In genomic region chr19:29624489-29625210, GRCh38 we compare ENCODE assay signal across 20 cellular contexts. TPM values are rescaled to one million over a fixed set of nuclear protein-coding genes. Genes with fewer than 3 reads are reported as not detected.
DNase-seq lines count a peak whose midpoint lies in the region; ATAC-seq and TF ChIP-seq lines count a peak whose summit lies in the region.
"Had no signal": no experiment of that assay in that cellular context is flagged by ENCODE, and none has a peak within 500 bp of the region (broad histone marks: within the 10 kb centered on the region; RNA-seq: fewer than 3 reads in every experiment).

No MANE protein-coding gene starts in this region.

- TF ChIP-seq POLR2A in Peyer's patch (IDR thresholded peaks at IDR 0.05) (no peak), stomach (IDR thresholded peaks at IDR 0.05) (no peak), upper lobe of left lung (IDR thresholded peaks at IDR 0.05) (no peak)

- H3K9me3 Mint-ChIP-seq in activated naive CD8-positive, alpha-beta T cell (ENCODE audit: low read depth) = no peaks in the 10 kb centered on the region
- no peaks in the 10 kb centered on the region for H3K9me3 Mint-ChIP-seq in activated naive CD8-positive, alpha-beta T cell treated with anti-CD3 and anti-CD28 coated beads for 36 hours
- H3K9me3 Mint-ChIP-seq: memory B cell had no signal

- no peaks in the 10 kb centered on the region for H3K36me3 Mint-ChIP-seq in activated naive CD8-positive, alpha-beta T cell
- H3K36me3 Mint-ChIP-seq in activated naive CD8-positive, alpha-beta T cell treated with anti-CD3 and anti-CD28 coated beads for 36 hours = no peaks in the 10 kb centered on the region
- H3K36me3 Mint-ChIP-seq: memory B cell had no signal

- TF ChIP-seq CTCF in Peyer's patch (IDR thresholded peaks at IDR 0.05) = no peak
- TF ChIP-seq CTCF in fibroblast of mammary gland (conservative IDR thresholded peaks at IDR 0.05; ENCODE audit: control insufficient read depth, insufficient read depth, low read depth, low read length) = no peak
- no peak for TF ChIP-seq CTCF in stomach (IDR thresholded peaks at IDR 0.05)
- TF ChIP-seq CTCF in upper lobe of left lung (IDR thresholded peaks at IDR 0.05) = no peak

- TF ChIP-seq EP300 in stomach (IDR thresholded peaks at IDR 0.05) = no peak
- TF ChIP-seq EP300 in upper lobe of left lung (IDR thresholded peaks at IDR 0.05) = no peak

- H3K27ac Mint-ChIP-seq in activated naive CD8-positive, alpha-beta T cell = peak overlapping the region; percentile 28
- H3K27ac Mint-ChIP-seq in activated naive CD8-positive, alpha-beta T cell treated with anti-CD3 and anti-CD28 coated beads for 36 hours = no peak overlapping the region
- H3K27ac Mint-ChIP-seq: memory B cell had no signal

- H3K4me3 Mint-ChIP-seq in activated naive CD8-positive, alpha-beta T cell = no peak overlapping the region
- no peak overlapping the region for H3K4me3 Mint-ChIP-seq in activated naive CD8-positive, alpha-beta T cell treated with anti-CD3 and anti-CD28 coated beads for 36 hours
- H3K4me3 Mint-ChIP-seq: memory B cell had no signal

- H3K27me3 Mint-ChIP-seq in activated naive CD8-positive, alpha-beta T cell = no peaks in the 10 kb centered on the region
- no peaks in the 10 kb centered on the region for H3K27me3 Mint-ChIP-seq in activated naive CD8-positive, alpha-beta T cell treated with anti-CD3 and anti-CD28 coated beads for 36 hours

- H3K27ac ChIP-seq in Peyer's patch (peak overlapping the region in 3 of 4 donors; percentile 22 to 45 (median 25)), stomach (peak overlapping the region in 4 of 5 donors; percentile 7 to 52 (median 40)), upper lobe of left lung (peak overlapping the region in 1 of 4 donors; percentile 43)
- H3K27ac ChIP-seq: parathyroid adenoma, VCaP had no signal

- H3K27me3 ChIP-seq in Peyer's patch (no peaks in the 10 kb centered on the region), stomach (peaks cover 0 to 18% (median 0%) of the 10 kb centered on the region in 3 donors), upper lobe of left lung (no peaks in the 10 kb centered on the region)

- H3K36me3 ChIP-seq in Peyer's patch (no peaks in the 10 kb centered on the region), stomach (no peaks in the 10 kb centered on the region), upper lobe of left lung (no peaks in the 10 kb centered on the region)

- H3K4me1 Mint-ChIP-seq in activated naive CD8-positive, alpha-beta T cell (ENCODE audit: low read depth) = peaks cover 46% of the 10 kb centered on the region
- peaks cover 45% of the 10 kb centered on the region for H3K4me1 Mint-ChIP-seq in activated naive CD8-positive, alpha-beta T cell treated with anti-CD3 and anti-CD28 coated beads for 36 hours

- WGBS in stomach, 5 donors = 58 to 74% (median 59%) methylated on average over 6 of the region's 6 CpGs
- WGBS in upper lobe of left lung, 2 donors = 67 to 72% methylated on average over 6 of the region's 6 CpGs

- no peak for ATAC-seq in upper lobe of left lung (ENCODE audit: low FRiP score in 2 of 2)
- ATAC-seq in HG03442 (IDR thresholded peaks at IDR 0.05; ENCODE audit: unreplicated experiment) = no peak

- intact Hi-C loops in stomach (cut with DNase I; ENCODE audit: low total_unique reads) = no loop called here

- H3K9me3 ChIP-seq in Peyer's patch (no peaks in the 10 kb centered on the region), stomach (no peaks in the 10 kb centered on the region), upper lobe of left lung (no peaks in the 10 kb centered on the region)

- no peaks in the 10 kb centered on the region for H3K4me1 ChIP-seq in Peyer's patch
- H3K4me1 ChIP-seq in stomach = peaks cover 0 to 9% (median 3%) of the 10 kb centered on the region in 4 donors
- no peaks in the 10 kb centered on the region for H3K4me1 ChIP-seq in upper lobe of left lung
- H3K4me1 ChIP-seq: parathyroid adenoma had no signal

- H3K4me3 ChIP-seq in Peyer's patch = no peak overlapping the region
- no peak overlapping the region for H3K4me3 ChIP-seq in fibroblast of mammary gland (ENCODE audit: control insufficient read depth, low read depth, low read length)
- no peak overlapping the region for H3K4me3 ChIP-seq in stomach
- H3K4me3 ChIP-seq in upper lobe of left lung = no peak overlapping the region

- DNase-seq in activated naive CD8-positive, alpha-beta T cell treated with anti-CD3 and anti-CD28 coated beads for 36 hours = no peak
- DNase-seq in Peyer's patch (peak in 1 of 3 donors; percentile 7), fibroblast of mammary gland (ENCODE audit: low read depth) (peak; percentile 11), stomach (no peak), NCI-H82 treated with DMSO at 0.1 percent for 48 hours (lab: John Stamatoyannopoulos, UW; ENCODE audit: unreplicated experiment) (no peak), upper lobe of left lung (no peak)
- DNase-seq: C1 segment of cervical spinal cord; caudate nucleus; erythroblast; GF-D8; hippocampal formation; NCI-H1436 treated with DMSO at 0.1 percent for 48 hours; NCI-H526 treated with DMSO at 0.1 percent for 48 hours; SHP77 treated with DMSO at 0.1 percent for 48 hours; stimulated activated CD4-positive, alpha-beta T cell treated with anti-CD3 and anti-CD28 coated beads, Interleukin-2, amount 100 ng/mL, for 24 hours had no signal

RNA-seq across cellular contexts. Expression of gene POP4, which starts 18.6 kb away (rescaled TPM):
- 100 to 1,000 TPM; 134 to 137 TPM for total RNA-seq in activated naive CD8-positive, alpha-beta T cell treated with anti-CD3 and anti-CD28 coated beads for 36 hours
- total RNA-seq in Peyer's patch (10 to 100 TPM; 43.7 to 50.9 (median 49.1) TPM), stomach (100 to 1,000 TPM in 1 of 5 donors, 10 to 100 TPM in 2, 1 to 10 TPM in 2; 2.0 to 162 (median 40.7) TPM), upper lobe of left lung (10 to 100 TPM; 29.3 to 59.6 (median 53.8) TPM)
- polyA plus RNA-seq in stomach = 100 to 1,000 TPM in 1 of 3 donors, 10 to 100 TPM in 2; 51.3 to 120 (median 83.4) TPM

RNA-seq across cellular contexts. Expression of gene PLEKHF1, which starts 40.6 kb away (rescaled TPM):
- 10 to 100 TPM; 21.7 to 22.2 TPM for total RNA-seq in activated naive CD8-positive, alpha-beta T cell treated with anti-CD3 and anti-CD28 coated beads for 36 hours
- 10 to 100 TPM in 1 of 4 donors, 1 to 10 TPM in 3; 8.2 to 16.5 (median 9.0) TPM for total RNA-seq in Peyer's patch
- 10 to 100 TPM in 1 of 5 donors, 1 to 10 TPM in 4; 1.8 to 13.6 (median 6.1) TPM for total RNA-seq in stomach
- polyA plus RNA-seq in stomach = 1 to 10 TPM; 5.2 to 8.4 (median 6.7) TPM
- total RNA-seq in upper lobe of left lung = 10 to 100 TPM; 10.6 to 21.0 (median 14.2) TPM
